25 cellular contexts compared by ENCODE assay signal in the genomic region with DNA sequence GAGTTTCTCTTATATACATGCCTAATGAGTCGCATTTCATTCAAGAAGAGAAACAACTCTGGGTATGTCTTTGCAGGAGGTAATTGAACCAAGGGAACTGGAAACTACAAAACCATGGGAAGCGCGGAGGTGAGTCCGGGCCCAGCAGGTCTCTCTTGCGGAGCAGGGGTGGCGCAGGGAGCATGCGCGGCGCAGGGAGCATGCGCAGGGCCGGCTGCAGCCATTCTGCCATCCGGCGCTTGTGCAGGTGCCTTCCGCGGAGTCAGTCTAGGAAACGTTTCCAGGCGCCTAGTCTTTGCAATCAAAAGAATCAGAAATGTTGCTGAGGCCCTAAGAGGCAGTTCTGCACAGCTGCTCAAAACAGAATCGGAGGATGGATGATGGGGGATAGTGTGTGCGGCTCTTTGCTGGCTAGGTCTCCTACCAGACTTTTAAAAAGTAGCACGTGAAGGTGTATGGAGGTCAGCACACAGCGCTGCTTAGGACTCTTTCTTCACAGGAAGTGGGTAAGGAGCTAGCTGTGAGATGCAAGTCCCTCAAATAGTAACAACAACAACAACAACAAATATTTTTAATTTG.
DNase-seq lines count a peak whose midpoint lies in the region; ATAC-seq, FAIRE-seq and TF ChIP-seq lines count a peak whose summit lies in the region.
"Had no signal": no experiment of that assay in that cellular context is flagged by ENCODE, and none has a peak within 500 bp of the region (broad histone marks: within the 10 kb centered on the region; RNA-seq: fewer than 3 reads in every experiment).

No MANE protein-coding gene starts in this region.

- H3K4me1 ChIP-seq in K562 (replicated peaks in 1 of 2; ENCODE audit: control insufficient read depth in 2 of 2, insufficient read depth in 2 of 2, low read length in 2 of 2): 0 out of 5 replicates have a peak, but pooled peaks cover 0 to 3% of the 10 kb centered on the region in 2 experiments
- H3K4me1 ChIP-seq in neuronal stem cell (ENCODE audit: control insufficient read depth in 2 of 2, insufficient read depth in 1 of 2, low read depth in 1 of 2, low read length in 2 of 2): no peaks in the 10 kb centered on the region
- H3K4me1 ChIP-seq: BLaER1, Caco-2, HAP-1 had no signal

- no peak for TF ChIP-seq EP300 in K562 (IDR thresholded peaks at IDR 0.05; ENCODE audit: low read length)

- no peak overlapping the region for H3K4me3 Mint-ChIP-seq in stimulated activated naive CD8-positive, alpha-beta T cell treated with anti-CD3 and anti-CD28 coated beads, Interleukin-15, amount 100 ng/mL, for 72 hours
- H3K4me3 Mint-ChIP-seq: B cell; CD4-positive, CD25-positive, alpha-beta regulatory T cell; CD8-positive, alpha-beta T cell; HFFc6 had no signal

- H3K27me3 Mint-ChIP-seq in stimulated activated naive CD8-positive, alpha-beta T cell treated with anti-CD3 and anti-CD28 coated beads, Interleukin-15, amount 100 ng/mL, for 72 hours: no peaks in the 10 kb centered on the region
- H3K27me3 Mint-ChIP-seq: B cell; CD4-positive, CD25-positive, alpha-beta regulatory T cell had no signal

- H3K23ac ChIP-seq in neuronal stem cell (ENCODE audit: low read depth, low read length, poor library complexity): no peak overlapping the region

- intact Hi-C loops in K562 (cut with micrococcal nuclease): no loop called here

- TF ChIP-seq POLR2A in K562 (conservative IDR thresholded peaks at IDR 0.05): no peak

- no peaks in the 10 kb centered on the region for H3K9me1 ChIP-seq in K562 (ENCODE audit: control insufficient read depth, insufficient read depth, low read length)

- H3K79me2 ChIP-seq in K562 (ENCODE audit: control insufficient read depth, insufficient read depth, low read length): no peaks in the 10 kb centered on the region

- no peak overlapping the region for H4K8ac ChIP-seq in neuronal stem cell (ENCODE audit: low read depth, low read length)

- H3K4ac ChIP-seq in neuronal stem cell (ENCODE audit: low read length): no peak overlapping the region

- DNase-seq in activated gamma-delta T cell (lab: John Stamatoyannopoulos, UW) (peak; percentile 1), activated gamma-delta T cell treated with Interleukin-2 at 50 U/mL for 16 hours (no peak), K562 (ENCODE audit: extremely low read depth in 1 of 4, low spot score in 3 of 4) (peak; percentile 8 to 47 (median 29)), neuronal stem cell (ENCODE audit: low spot score) (no peak)
- no peak for DNase-seq in stimulated activated naive CD8-positive, alpha-beta T cell treated with anti-CD3 and anti-CD28 coated beads, Interleukin-15, amount 100 ng/mL, for 72 hours
- DNase-seq: Caco-2; CD4-positive, CD25-positive, alpha-beta regulatory T cell; CD8-positive, alpha-beta T cell; DMS153; DND-41; EL; GDM1; GOT3; HFFc6 had no signal

- no peak overlapping the region for H2BK120ac ChIP-seq in neuronal stem cell (ENCODE audit: low read depth, low read length)

- POLR2A ChIA-PET in K562 (lab: Yijun Ruan, JAX): no interaction called here

- H3K9ac ChIP-seq in K562 (ENCODE audit: insufficient read depth in 1 of 2, low read depth in 2 of 2, low read length in 2 of 2): no peak overlapping the region
- H3K9ac ChIP-seq in neuronal stem cell (ENCODE audit: low read depth, low read length, poor library complexity): no peak overlapping the region
- H3K9ac ChIP-seq: BLaER1 had no signal

- no peak overlapping the region for H2BK12ac ChIP-seq in neuronal stem cell (ENCODE audit: low read length)

- no peak overlapping the region for H2BK5ac ChIP-seq in neuronal stem cell (ENCODE audit: low read length)

- H4K91ac ChIP-seq in neuronal stem cell (ENCODE audit: low read depth, low read length, poor library complexity): no peak overlapping the region

- H3K27me3 ChIP-seq in K562 (ENCODE audit: control insufficient read depth in 2 of 2, insufficient read depth in 2 of 2, low read length in 2 of 2): no peaks in the 10 kb centered on the region
- no peaks in the 10 kb centered on the region for H3K27me3 ChIP-seq in neuronal stem cell (ENCODE audit: control insufficient read depth in 3 of 3, insufficient read depth in 3 of 3, low read depth in 1 of 3, low read length in 3 of 3)
- H3K27me3 ChIP-seq: BLaER1 had no signal

- no peak overlapping the region for H3K27ac Mint-ChIP-seq in stimulated activated naive CD8-positive, alpha-beta T cell treated with anti-CD3 and anti-CD28 coated beads, Interleukin-15, amount 100 ng/mL, for 72 hours
- H3K27ac Mint-ChIP-seq: B cell; CD4-positive, CD25-positive, alpha-beta regulatory T cell; CD8-positive, alpha-beta T cell; HFFc6 had no signal

- TF ChIP-seq RAD21 in K562 (CRISPR knock-in tag; conservative IDR thresholded peaks at IDR 0.05 in 1 of 2, IDR thresholded peaks at IDR 0.05 in 1 of 2): no peak

- H2AFZ ChIP-seq in K562 (ENCODE audit: low read depth, low read length) (peak overlapping the region; percentile 78), neuronal stem cell (ENCODE audit: low read length) (no peak overlapping the region)

- no peaks in the 10 kb centered on the region for H3K79me1 ChIP-seq in neuronal stem cell (ENCODE audit: low read depth, low read length)

- in situ Hi-C loops in K562 (cut with MboI): no loop called here

- peak; percentile 91 for ATAC-seq in K562
- no peak for ATAC-seq in stimulated activated naive CD8-positive, alpha-beta T cell treated with anti-CD3 and anti-CD28 coated beads, Interleukin-15, amount 100 ng/mL, for 72 hours
- no peak for ATAC-seq in GM21737 (IDR thresholded peaks at IDR 0.05; ENCODE audit: unreplicated experiment)
- ATAC-seq in HG03469 (IDR thresholded peaks at IDR 0.05; ENCODE audit: unreplicated experiment): no peak
- ATAC-seq: CD8-positive, alpha-beta T cell; GM12878 had no signal

- no peaks in the 10 kb centered on the region for H4K20me1 ChIP-seq in K562 (replicated peaks; ENCODE audit: control insufficient read depth, insufficient read depth, low read length)
- H4K20me1 ChIP-seq: BLaER1 had no signal

- 11% methylated on average over 21 of the region's 21 CpGs for WGBS in K562 (ENCODE audit: insufficient coverage, low coverage, missing lambda C conversion rate)
- no CpG with 5 or more reads among the region's 21 CpGs for WGBS in neuronal stem cell (ENCODE audit: extremely low coverage in 2 of 2, insufficient read length in 2 of 2, insufficient replicate concordance in 1 of 2), 2 donors

- H3K27ac ChIP-seq in K562 (ENCODE audit: extremely low read depth, low read depth, low read length): no peak overlapping the region
- no peak overlapping the region for H3K27ac ChIP-seq in neuronal stem cell (replicated peaks; ENCODE audit: low read length)
- H3K27ac ChIP-seq: 22Rv1, BLaER1, C4-2B had no signal

- H3K4me2 ChIP-seq in K562 (ENCODE audit: insufficient read depth, low read length) (peak overlapping the region; percentile 64), neuronal stem cell (ENCODE audit: insufficient read depth, low read length, poor library complexity, severe bottlenecking) (no peak overlapping the region)
- H3K4me2 ChIP-seq: BLaER1 had no signal

- H2BK15ac ChIP-seq in neuronal stem cell (ENCODE audit: low read length): no peak overlapping the region

- CTCF ChIA-PET in K562 (lab: Yijun Ruan, JAX; ENCODE audit: low intra/inter-chr PET ratio): no interaction called here

- no peak for TF ChIP-seq CTCF in K562 (IDR thresholded peaks at IDR 0.05 in 2 of 3, conservative IDR thresholded peaks at IDR 0.05 in 1 of 3; ENCODE audit: insufficient read depth in 2 of 3, low read depth in 1 of 3, low read length in 3 of 3)

- H3K9me3 ChIP-seq in K562 (replicated peaks; ENCODE audit: control insufficient read depth, insufficient read depth, low read depth, low read length) (no peaks in the 10 kb centered on the region), neuronal stem cell (replicated peaks in 1 of 2; ENCODE audit: control insufficient read depth in 2 of 2, insufficient read depth in 1 of 2, low read depth in 1 of 2, low read length in 2 of 2) (peaks cover 0 to 3% of the 10 kb centered on the region in 2 donors)
- H3K9me3 ChIP-seq: Caco-2, HAP-1 had no signal

- FAIRE-seq in K562 (lab: Jason Lieb, UNC): no peak
- FAIRE-seq: A204.1, GM12878, GM19239, H54 had no signal

- peak overlapping the region; percentile 71 for H3K18ac ChIP-seq in neuronal stem cell (ENCODE audit: low read length)

- H3K14ac ChIP-seq in neuronal stem cell (ENCODE audit: low read length): peak overlapping the region; percentile 71

- H2AK5ac ChIP-seq in neuronal stem cell (ENCODE audit: low read depth, low read length): no peak overlapping the region

- H3K36me3 ChIP-seq in K562 (ENCODE audit: control insufficient read depth, insufficient read depth, low read length) (no peaks in the 10 kb centered on the region), neuronal stem cell (replicated peaks in 1 of 2; ENCODE audit: control insufficient read depth in 2 of 2, insufficient read depth in 2 of 2, low read length in 2 of 2) (no peaks in the 10 kb centered on the region)
- H3K36me3 ChIP-seq: BLaER1, HAP-1 had no signal

- no peaks in the 10 kb centered on the region for H3K4me1 Mint-ChIP-seq in stimulated activated naive CD8-positive, alpha-beta T cell treated with anti-CD3 and anti-CD28 coated beads, Interleukin-15, amount 100 ng/mL, for 72 hours
- H3K4me1 Mint-ChIP-seq: B cell; CD4-positive, CD25-positive, alpha-beta regulatory T cell had no signal

- peaks cover 7 to 15% of the 10 kb centered on the region in 2 donors for H3K9me3 Mint-ChIP-seq in stimulated activated naive CD8-positive, alpha-beta T cell treated with anti-CD3 and anti-CD28 coated beads, Interleukin-15, amount 100 ng/mL, for 72 hours
- H3K9me3 Mint-ChIP-seq: HFFc6 had no signal

- H3K4me3 ChIP-seq in K562: 0 out of 2 replicates have a peak overlapping the region, but pooled peaks have one; percentile 3
- peak overlapping the region in 1 of 2 donors; percentile 46 for H3K4me3 ChIP-seq in neuronal stem cell (ENCODE audit: low read length in 2 of 2)
- H3K4me3 ChIP-seq: BLaER1, GM12878, HAP-1 had no signal

- BruUV-seq in K562 (replicated peaks; lab: Mats Ljungman, UMichigan): no TSS peak

Comparison
In these comparisons a context has a peak if more than half of its experiments do, and no peak if none do; other contexts are left out.
1. DNase-seq: peak in activated gamma-delta T cell (single experiment) and K562 (4 of 4); none in activated gamma-delta T cell treated with Interleukin-2 at 50 U/mL for 16 hours (single experiment), neuronal stem cell (single experiment) and stimulated activated naive CD8-positive, alpha-beta T cell treated with anti-CD3 and anti-CD28 coated beads, Interleukin-15, amount 100 ng/mL, for 72 hours (0 of 2).